15 cellular contexts compared by ENCODE assay signal in genomic region chr5:172744106-172745104, GRCh38. TPM values are rescaled to one million over a fixed set of nuclear protein-coding genes. Genes with fewer than 3 reads are reported as not detected.
A peak's percentile ranks its signal among the peaks of the same experiment; 100 is the strongest.
DNase-seq lines count a peak whose midpoint lies in the region; ATAC-seq and TF ChIP-seq lines count a peak whose summit lies in the region.
"Had no signal": no experiment of that assay in that cellular context is flagged by ENCODE, and none has a peak within 500 bp of the region (broad histone marks: within the 10 kb centered on the region; RNA-seq: fewer than 3 reads in every experiment).

No MANE protein-coding gene starts in this region.

- peaks cover 4% of the 10 kb centered on the region for H3K27me3 Mint-ChIP-seq in glutamatergic neuron (ENCODE audit: unreplicated experiment)
- H3K27me3 Mint-ChIP-seq in natural killer cell (ENCODE audit: low read depth in 2 of 2), result peaks cover 10 to 12% of the 10 kb centered on the region in 2 donors
- H3K27me3 Mint-ChIP-seq: activated CD4-positive, alpha-beta T cell treated with anti-CD3 and anti-CD28 coated beads for 36 hours; activated naive CD8-positive, alpha-beta T cell treated with anti-CD3 and anti-CD28 coated beads, Interleukin-2, amount 50 U/mL, for 24 hours had no signal

- no peak overlapping the region for H3K4me2 ChIP-seq in mammary epithelial cell (ENCODE audit: insufficient read depth, low read depth, low read length)
- H3K4me2 ChIP-seq in trophoblast cell (ENCODE audit: low read length), result no peak overlapping the region

- H3K4me1 Mint-ChIP-seq in glutamatergic neuron (ENCODE audit: low read depth, unreplicated experiment) (no peaks in the 10 kb centered on the region), natural killer cell (peaks cover 11 to 17% of the 10 kb centered on the region in 2 donors)
- H3K4me1 Mint-ChIP-seq: activated CD4-positive, alpha-beta T cell treated with anti-CD3 and anti-CD28 coated beads for 36 hours had no signal

- CTCF ChIA-PET in mammary epithelial cell (lab: Charles Lee; ENCODE audit: low non-redundant PET), result no interaction called here

- H3K27me3 ChIP-seq in breast epithelium (no peaks in the 10 kb centered on the region), mammary epithelial cell (ENCODE audit: insufficient read depth, low read length) (no peaks in the 10 kb centered on the region), trophoblast cell (ENCODE audit: insufficient read depth, low read length) (no peaks in the 10 kb centered on the region)

- no peak overlapping the region for H2BK5ac ChIP-seq in trophoblast cell (ENCODE audit: low read depth, low read length, poor library complexity)

- H3K4me3 ChIP-seq in breast epithelium, result no peak overlapping the region
- no peak overlapping the region for H3K4me3 ChIP-seq in mammary epithelial cell (replicated peaks in 1 of 3; ENCODE audit: insufficient read depth in 1 of 3, low read depth in 2 of 3, low read length in 3 of 3)
- no peak overlapping the region for H3K4me3 ChIP-seq in trophoblast cell (ENCODE audit: low read depth, low read length)

- no peak overlapping the region for H3K14ac ChIP-seq in trophoblast cell (ENCODE audit: low read length)

- no peak overlapping the region for H4K91ac ChIP-seq in trophoblast cell (ENCODE audit: low read depth, low read length)

- H3K36me3 Mint-ChIP-seq in glutamatergic neuron (ENCODE audit: unreplicated experiment) (peaks cover 5% of the 10 kb centered on the region), natural killer cell (peaks cover 6% of the 10 kb centered on the region)

- H3K27ac ChIP-seq in breast epithelium (peak overlapping the region; percentile 38 to 62), mammary epithelial cell (ENCODE audit: insufficient read depth, low read depth, low read length) (no peak overlapping the region), trophoblast cell (ENCODE audit: low read depth, low read length) (no peak overlapping the region)

- no peak overlapping the region for H2AK5ac ChIP-seq in trophoblast cell (ENCODE audit: low read length)

- H2BK120ac ChIP-seq in trophoblast cell (ENCODE audit: insufficient read depth, low read length, poor library complexity), result no peak overlapping the region

- H2AFZ ChIP-seq in mammary epithelial cell (ENCODE audit: low read depth, low read length) (no peak overlapping the region), trophoblast cell (ENCODE audit: insufficient read depth, low read length, poor library complexity) (no peak overlapping the region)

- no peak overlapping the region for H2BK12ac ChIP-seq in trophoblast cell (ENCODE audit: low read length)

- H3K9me3 ChIP-seq in breast epithelium (no peaks in the 10 kb centered on the region), mammary epithelial cell (replicated peaks; ENCODE audit: insufficient read depth, low read length) (no peaks in the 10 kb centered on the region), trophoblast cell (ENCODE audit: insufficient read depth, low read depth, low read length) (peaks cover 4% of the 10 kb centered on the region)

- WGBS in mammary epithelial cell (ENCODE audit: low coverage, missing lambda C conversion rate), result 34% methylated on average over 8 of the region's 12 CpGs
- WGBS in trophoblast cell (ENCODE audit: extremely low coverage, insufficient coverage, insufficient read length), result no CpG with 5 or more reads among the region's 12 CpGs

- dilution Hi-C loops in mammary epithelial cell (cut with HindIII; ENCODE audit: low sequenced_read_pairs), result no loop called here

- H3K18ac ChIP-seq in trophoblast cell (ENCODE audit: low read length), result no peak overlapping the region

- no peaks in the 10 kb centered on the region for H3K79me1 ChIP-seq in trophoblast cell (ENCODE audit: low read length)

- H3K9me3 Mint-ChIP-seq in glutamatergic neuron (ENCODE audit: unreplicated experiment) (no peaks in the 10 kb centered on the region), natural killer cell (peaks cover 0 to 2% of the 10 kb centered on the region in 2 donors)

- H3K4me1 ChIP-seq in breast epithelium (peaks cover 0 to 9% of the 10 kb centered on the region in 2 donors), mammary epithelial cell (ENCODE audit: insufficient read depth, low read length) (peaks cover 13% of the 10 kb centered on the region), trophoblast cell (ENCODE audit: control insufficient read depth in 1 of 2, insufficient read depth in 2 of 2, low read length in 2 of 2) (no peaks in the 10 kb centered on the region)

- no peak overlapping the region for H3K4ac ChIP-seq in trophoblast cell (ENCODE audit: low read depth, low read length)

- H3K9ac ChIP-seq in mammary epithelial cell (ENCODE audit: insufficient read depth, low read length), result no peak overlapping the region
- H3K9ac ChIP-seq in trophoblast cell (ENCODE audit: low read length), result no peak overlapping the region

- no peaks in the 10 kb centered on the region for H3K36me3 ChIP-seq in breast epithelium
- H3K36me3 ChIP-seq in mammary epithelial cell (ENCODE audit: insufficient read depth, low read length), result no peaks in the 10 kb centered on the region
- no peaks in the 10 kb centered on the region for H3K36me3 ChIP-seq in trophoblast cell (ENCODE audit: control insufficient read depth in 1 of 2, insufficient read depth in 2 of 2, low read length in 2 of 2)

- intact Hi-C loops in breast epithelium (cut with DNase I; ENCODE audit: low total_unique reads) (no loop called here), mammary epithelial cell (cut with micrococcal nuclease) (no loop called here), natural killer cell (cut with micrococcal nuclease) (no loop called here)

- no peaks in the 10 kb centered on the region for H3K79me2 ChIP-seq in mammary epithelial cell (ENCODE audit: insufficient read depth, low read length)
- H3K79me2 ChIP-seq in trophoblast cell (ENCODE audit: control insufficient read depth, insufficient read depth, low read length, poor library complexity), result no peaks in the 10 kb centered on the region

- no peak overlapping the region for H4K12ac ChIP-seq in trophoblast cell (ENCODE audit: low read depth, low read length)

- TF ChIP-seq CTCF in breast epithelium (IDR thresholded peaks at IDR 0.05), result no peak
- TF ChIP-seq CTCF in mammary epithelial cell (conservative IDR thresholded peaks at IDR 0.05 in 1 of 2, IDR thresholded peaks at IDR 0.05 in 1 of 2; ENCODE audit: extremely low read depth in 1 of 2, insufficient read depth in 1 of 2, low read depth in 1 of 2, low read length in 2 of 2), result no peak
- TF ChIP-seq CTCF in glutamatergic neuron (IDR thresholded peaks at IDR 0.05; ENCODE audit: partially characterized antibody, unreplicated experiment), result no peak
- TF ChIP-seq CTCF in natural killer cell (IDR thresholded peaks at IDR 0.05), result no peak

- TF ChIP-seq POLR2A in breast epithelium (IDR thresholded peaks at IDR 0.05), result no peak

- no TSS peak for BruUV-seq in mammary epithelial cell (replicated peaks; lab: Mats Ljungman, UMichigan)

- H3K4me3 Mint-ChIP-seq in glutamatergic neuron (ENCODE audit: unreplicated experiment), result peak overlapping the region; percentile 47
- H3K4me3 Mint-ChIP-seq in natural killer cell, result no peak overlapping the region
- H3K4me3 Mint-ChIP-seq: activated CD4-positive, alpha-beta T cell treated with anti-CD3 and anti-CD28 coated beads for 36 hours; activated naive CD8-positive, alpha-beta T cell treated with anti-CD3 and anti-CD28 coated beads, Interleukin-2, amount 50 U/mL, for 24 hours had no signal

- no peak overlapping the region for H3K23ac ChIP-seq in trophoblast cell (ENCODE audit: low read length)

- H3K27ac Mint-ChIP-seq in glutamatergic neuron (ENCODE audit: unreplicated experiment) (no peak overlapping the region), natural killer cell (peak overlapping the region in 1 of 2 donors; percentile 3)
- H3K27ac Mint-ChIP-seq: activated CD4-positive, alpha-beta T cell treated with anti-CD3 and anti-CD28 coated beads for 36 hours had no signal

- no peaks in the 10 kb centered on the region for H4K20me1 ChIP-seq in mammary epithelial cell (ENCODE audit: insufficient read depth, low read length)

- H4K8ac ChIP-seq in trophoblast cell (ENCODE audit: low read depth, low read length), result no peak overlapping the region

- DNase-seq in breast epithelium (ENCODE audit: low spot score in 2 of 2), result peak in 1 of 2 donors; percentile 74
- DNase-seq in mammary epithelial cell, result no peak
- DNase-seq in glutamatergic neuron, result no peak
- no peak for DNase-seq in natural killer cell
- DNase-seq in ureter (ENCODE audit: low spot score), result peak; percentile 83
- DNase-seq in trophoblast cell, result no peak
- DNase-seq in DMS53 treated with DMSO at 0.1 percent for 48 hours (lab: John Stamatoyannopoulos, UW; ENCODE audit: unreplicated experiment), result no peak
- DNase-seq: activated CD4-positive, alpha-beta T cell treated with anti-CD3 and anti-CD28 coated beads for 36 hours; activated naive CD8-positive, alpha-beta T cell treated with anti-CD3 and anti-CD28 coated beads, Interleukin-2, amount 50 U/mL, for 24 hours; activated T-cell treated with anti-CD3 and anti-CD28 coated beads, Interleukin-2, amount 50 U/mL, for 1 hour; COR-L47; HCEC 1CT; NCI-H1436; stimulated activated CD4-positive, alpha-beta T cell treated with anti-CD3 and anti-CD28 coated beads, Interleukin-2, amount 100 ng/mL, for 24 hours had no signal

- in situ Hi-C loops in mammary epithelial cell (cut with MboI; ENCODE audit: low sequenced_read_pairs in 2 of 2), result no loop called here

- peak; percentile 49 to 85 (median 81) for ATAC-seq in natural killer cell
- ATAC-seq in HG02763 (IDR thresholded peaks at IDR 0.05; ENCODE audit: unreplicated experiment), result no peak
- ATAC-seq: activated CD4-positive, alpha-beta T cell treated with anti-CD3 and anti-CD28 coated beads for 36 hours; activated naive CD8-positive, alpha-beta T cell treated with anti-CD3 and anti-CD28 coated beads, Interleukin-2, amount 50 U/mL, for 24 hours had no signal

RNA-seq across cellular contexts. Expression of gene DUSP1, which starts 26.6 kb away (rescaled TPM):
- total RNA-seq in breast epithelium (1,000 to 10,000 TPM in 2 of 3 donors, 100 to 1,000 TPM in 1; 752 to 1,562 (median 1,015) TPM), mammary epithelial cell (10 to 100 TPM; 20.7 to 28.8 TPM), glutamatergic neuron (ENCODE audit: unreplicated experiment) (91.7 TPM), natural killer cell (1,000 to 10,000 TPM; 1,579 to 2,725 (median 2,168) TPM), ureter (84.2 TPM)
- 19.1 TPM for polyA plus RNA-seq in mammary epithelial cell
- 22.7 TPM for polyA minus RNA-seq in mammary epithelial cell
- 12.0 and 12.4 TPM in 2 replicates for polyA plus RNA-seq in trophoblast cell (2013)

Comparison
In these comparisons a context has a peak if more than half of its experiments do, and no peak if none do; other contexts are left out.
1. H3K27ac ChIP-seq: peak in breast epithelium (2 of 2); none in mammary epithelial cell (single experiment) and trophoblast cell (single experiment).